In genomic region chr9:137421838-137422667, GRCh38 we compare ENCODE assay signal across 8 cellular contexts. TPM values are rescaled to one million over a fixed set of nuclear protein-coding genes. Genes with fewer than 3 reads are reported as not detected.
DNase-seq lines count a peak whose midpoint lies in the region; ATAC-seq and TF ChIP-seq lines count a peak whose summit lies in the region.

No MANE protein-coding gene starts in this region.

- peak overlapping the region; percentile 50 for H3K27ac Mint-ChIP-seq in stimulated activated effector memory CD8-positive, alpha-beta T cell treated with anti-CD3 and anti-CD28 coated beads, Interleukin-12 subunit alpha, Interleukin-12 subunit beta, amount 100 ng/mL, for 72 hours

- POLR2A ChIA-PET in HEK293 (lab: Yijun Ruan, JAX) = interaction anchor here (0.6 to 2.1 kb wide), 17 partner anchors 10 to 185 kb away, joined by 3 to 27 read pairs (median 5); partner anchors contain the start of genes MRPL41, NRARP, NSMF and TUBB4B

- CTCF ChIA-PET in HEK293 (lab: Yijun Ruan, JAX) = interaction anchor here (0.7 to 4.0 kb wide), 16 partner anchors 10 to 197 kb away, joined by 3 to 35 read pairs (median 4); partner anchors contain the start of genes EHMT1 and ENTPD8

- no peak for ATAC-seq in stimulated activated effector memory CD8-positive, alpha-beta T cell treated with anti-CD3 and anti-CD28 coated beads, Interleukin-12 subunit alpha, Interleukin-12 subunit beta, amount 100 ng/mL, for 72 hours
- no peak for ATAC-seq in HG03439 (IDR thresholded peaks at IDR 0.05; ENCODE audit: unreplicated experiment)
- no peak for ATAC-seq in HG03097 (IDR thresholded peaks at IDR 0.05; ENCODE audit: low FRiP score, unreplicated experiment)

- H3K4me1 Mint-ChIP-seq in stimulated activated effector memory CD8-positive, alpha-beta T cell treated with anti-CD3 and anti-CD28 coated beads, Interleukin-12 subunit alpha, Interleukin-12 subunit beta, amount 100 ng/mL, for 72 hours = peaks cover 12% of the 10 kb centered on the region

- H3K4me3 Mint-ChIP-seq in stimulated activated effector memory CD8-positive, alpha-beta T cell treated with anti-CD3 and anti-CD28 coated beads, Interleukin-12 subunit alpha, Interleukin-12 subunit beta, amount 100 ng/mL, for 72 hours = peak overlapping the region; percentile 75

- H3K36me3 Mint-ChIP-seq in stimulated activated effector memory CD8-positive, alpha-beta T cell treated with anti-CD3 and anti-CD28 coated beads, Interleukin-12 subunit alpha, Interleukin-12 subunit beta, amount 100 ng/mL, for 72 hours = no peaks in the 10 kb centered on the region

- no peak for DNase-seq in WERI-Rb-1
- no peak for DNase-seq in right atrium auricular region (ENCODE audit: low spot score)
- no peak for DNase-seq in stimulated activated effector memory CD8-positive, alpha-beta T cell treated with anti-CD3 and anti-CD28 coated beads, Interleukin-12 subunit alpha, Interleukin-12 subunit beta, amount 100 ng/mL, for 72 hours (ENCODE audit: low spot score in 2 of 2)
- DNase-seq in SK-N-DZ (ENCODE audit: low spot score) = no peak
- DNase-seq in activated gamma-delta T cell treated with Interleukin-2 at 50 U/mL for 16 hours = no peak

- H3K36me3 ChIP-seq in HEK293 (ENCODE audit: control insufficient read depth in 2 of 2, insufficient read depth in 1 of 2, low read length in 2 of 2) = no peaks in the 10 kb centered on the region; a peak in 1 of 3 replicates
- H3K36me3 ChIP-seq in WERI-Rb-1 = no peaks in the 10 kb centered on the region; the same call in 1 of the 2 replicates
- no peaks in the 10 kb centered on the region for H3K36me3 ChIP-seq in right atrium auricular region

- no peaks in the 10 kb centered on the region for H3K9me3 Mint-ChIP-seq in stimulated activated effector memory CD8-positive, alpha-beta T cell treated with anti-CD3 and anti-CD28 coated beads, Interleukin-12 subunit alpha, Interleukin-12 subunit beta, amount 100 ng/mL, for 72 hours

- H3K4me1 ChIP-seq in HEK293 (ENCODE audit: control insufficient read depth, insufficient read depth, low read length) (peaks cover 9% of the 10 kb centered on the region), right atrium auricular region (peaks cover 0 to 33% of the 10 kb centered on the region in 2 donors)

- TF ChIP-seq CTCF in HEK293 (tag by site-specific recombination; IDR thresholded peaks at IDR 0.05) = no peak
- no peak for TF ChIP-seq CTCF in WERI-Rb-1 (IDR thresholded peaks at IDR 0.05; ENCODE audit: low read depth, low read length)
- TF ChIP-seq CTCF in right atrium auricular region (IDR thresholded peaks at IDR 0.05) = no peak

- peak overlapping the region; percentile 85 for H3K4me3 ChIP-seq in HEK293 (ENCODE audit: low read depth, low read length)
- peak overlapping the region; percentile 93 for H3K4me3 ChIP-seq in WERI-Rb-1 (ENCODE audit: low read depth, low read length)
- H3K4me3 ChIP-seq in right atrium auricular region = peak overlapping the region; percentile 79 to 92

- H3K27ac ChIP-seq in HEK293 (ENCODE audit: extremely low read depth, low read depth, low read length) (peak overlapping the region; percentile 69), WERI-Rb-1 (peak overlapping the region; percentile 61), right atrium auricular region (peak overlapping the region; percentile 71 to 78)

- no peaks in the 10 kb centered on the region for H3K27me3 ChIP-seq in WERI-Rb-1 (ENCODE audit: insufficient read depth, low read depth, severe bottlenecking)
- H3K27me3 ChIP-seq in right atrium auricular region = no peaks in the 10 kb centered on the region

- H3K9me3 ChIP-seq in HEK293 (ENCODE audit: control insufficient read depth, insufficient read depth, low read depth, low read length) (no peaks in the 10 kb centered on the region), WERI-Rb-1 (ENCODE audit: severe bottlenecking) (no peaks in the 10 kb centered on the region), right atrium auricular region (no peaks in the 10 kb centered on the region)

TF ChIP-seq in HEK293, 187 proteins besides CTCF, POLR2A, EP300 and RAD21 (continues in another document):
- no peak for TF ChIP-seq SETDB1 (IDR thresholded peaks at IDR 0.05; ENCODE audit: insufficient read length, low read length)
- peak; percentile 92 for TF ChIP-seq ZNF362 (tag by site-specific recombination; IDR thresholded peaks at IDR 0.05)
- TF ChIP-seq PRDM1 (tag by site-specific recombination; IDR thresholded peaks at IDR 0.05) = no peak
- TF ChIP-seq HOXC10 (CRISPR knock-in tag; IDR thresholded peaks at IDR 0.05) = no peak
- no peak for TF ChIP-seq ZFP69B (tag by site-specific recombination; IDR thresholded peaks at IDR 0.05)
- no peak for TF ChIP-seq ZNF140 (tag by site-specific recombination; IDR thresholded peaks at IDR 0.05)
- peak; percentile 14; the same call in 1 of the 2 replicates for TF ChIP-seq ZNF561 (tag by site-specific recombination; IDR thresholded peaks at IDR 0.05; ENCODE audit: borderline replicate concordance)
- no peak; the same call in 1 of the 2 replicates for TF ChIP-seq ZBTB11 (tag by site-specific recombination; conservative IDR thresholded peaks at IDR 0.05; ENCODE audit: low read depth)
- no peak for TF ChIP-seq ZNF776 (tag by site-specific recombination; IDR thresholded peaks at IDR 0.05; ENCODE audit: borderline replicate concordance)
- no peak for TF ChIP-seq ZNF747 (tag by site-specific recombination; IDR thresholded peaks at IDR 0.05)
- 0 out of 2 replicates have a peak, but pooled peaks have one; percentile 17 for TF ChIP-seq SP2 (tag by site-specific recombination; IDR thresholded peaks at IDR 0.05)
- no peak for TF ChIP-seq ZFP41 (tag by site-specific recombination; IDR thresholded peaks at IDR 0.05; ENCODE audit: borderline replicate concordance)
- no peak for TF ChIP-seq GLIS2 (tag by site-specific recombination; IDR thresholded peaks at IDR 0.05)
- TF ChIP-seq ZNF114 (tag by site-specific recombination; IDR thresholded peaks at IDR 0.05) = no peak
- no peak for TF ChIP-seq ZNF623 (tag by site-specific recombination; IDR thresholded peaks at IDR 0.05)
- TF ChIP-seq ZNF580 (tag by site-specific recombination; IDR thresholded peaks at IDR 0.05) = no peak

RNA-seq across cellular contexts. Expression of gene EXD3, which starts 0.9 kb away (rescaled TPM):
- total RNA-seq in right atrium auricular region = 1 to 10 TPM; 5.9 to 6.0 TPM
- 6.3 and 12.0 TPM in 2 replicates for polyA plus RNA-seq in SK-N-DZ (2014; cell fraction: cytosol; rRNA removed)
- polyA plus RNA-seq in SK-N-DZ (2014; cell fraction: nucleus; rRNA removed) = 51.9 and 63.3 TPM in 2 replicates

RNA-seq across cellular contexts. Expression of gene NOXA1, which starts 1.1 kb away (rescaled TPM):
- 1 to 10 TPM in 1 of 2 donors, under 1 TPM in 1; 0.94 to 3.4 TPM for total RNA-seq in right atrium auricular region
- 0.05 TPM in 1 of 2 replicates, not detected in the other for polyA plus RNA-seq in SK-N-DZ (2014; cell fraction: cytosol; rRNA removed)
- 0.95 and 1.3 TPM in 2 replicates for polyA plus RNA-seq in SK-N-DZ (2014; cell fraction: nucleus; rRNA removed)

RNA-seq across cellular contexts. Expression of gene ENTPD8, which starts 19.1 kb away (rescaled TPM):
- total RNA-seq in right atrium auricular region = not detected
- 1.6 TPM in 1 of 2 replicates, not detected in the other for polyA plus RNA-seq in SK-N-DZ (2014; cell fraction: cytosol; rRNA removed)
- polyA plus RNA-seq in SK-N-DZ (2014; cell fraction: nucleus; rRNA removed) = 0.67 and 0.70 TPM in 2 replicates

RNA-seq across cellular contexts. Expression of gene NSMF, which starts 37.1 kb away (rescaled TPM):
- total RNA-seq in right atrium auricular region = 10 to 100 TPM; 16.2 to 26.2 TPM
- 70.9 and 72.1 TPM in 2 replicates for polyA plus RNA-seq in SK-N-DZ (2014; cell fraction: cytosol; rRNA removed)
- polyA plus RNA-seq in SK-N-DZ (2014; cell fraction: nucleus; rRNA removed) = 252 and 303 TPM in 2 replicates
